In genomic region chr3:141876381-141876890, GRCh38 we compare ENCODE assay signal across 1 cellular context.
TF ChIP-seq lines count a peak whose summit lies in the region.

Gene ATP1B3, plus strand, starts transcription at chr3:141876643. Its CDS starts 159 bp downstream, at chr3:141876802.

TF ChIP-seq in K562, 482 proteins besides CTCF, POLR2A, EP300 and RAD21 (continued from another document):
- TF ChIP-seq ETS1 (conservative IDR thresholded peaks at IDR 0.05; ENCODE audit: control insufficient read depth, low read depth, low read length): peak; percentile 47; the same call in 1 of the 2 replicates
- no peak for TF ChIP-seq RNF2 (IDR thresholded peaks at IDR 0.05)
- TF ChIP-seq RBM22 (IDR thresholded peaks at IDR 0.05; ENCODE audit: low read depth, low read length, poor library complexity, severe bottlenecking): peak; percentile 38
- peak; percentile 83 for TF ChIP-seq VEZF1 (CRISPR knock-in tag; IDR thresholded peaks at IDR 0.05)
- TF ChIP-seq NELFE (IDR thresholded peaks at IDR 0.05; ENCODE audit: insufficient read depth, insufficient read length): peak; percentile 62
- TF ChIP-seq CCAR2 (IDR thresholded peaks at IDR 0.05; ENCODE audit: low read depth, low read length): no peak
- TF ChIP-seq BACH1 (tag; IDR thresholded peaks at IDR 0.05): no peak
- TF ChIP-seq CREBBP (IDR thresholded peaks at IDR 0.05; ENCODE audit: low read depth, low read length): no peak
- TF ChIP-seq CUX1 (CRISPR knock-in tag; IDR thresholded peaks at IDR 0.05): no peak
- peak; percentile 70 to 98; a peak in 3 of 4 replicates for TF ChIP-seq UBTF (IDR thresholded peaks at IDR 0.05; ENCODE audit: borderline replicate concordance in 1 of 2, low read depth in 2 of 2, low read length in 2 of 2)
- TF ChIP-seq SUPT5H (IDR thresholded peaks at IDR 0.05): peak; percentile 83
- peak; percentile 76 for TF ChIP-seq RBBP5 (IDR thresholded peaks at IDR 0.05; ENCODE audit: borderline replicate concordance, insufficient read depth, low read length, poor library complexity, severe bottlenecking)
- peak; percentile 10 for TF ChIP-seq RBM25 (IDR thresholded peaks at IDR 0.05; ENCODE audit: low read depth, low read length, severe bottlenecking)
- TF ChIP-seq MLLT1 (IDR thresholded peaks at IDR 0.05): peak in 1 of 2 experiments; percentile 70; a peak in 1 of 4 replicates
- peak; percentile 75 for TF ChIP-seq CCNT2 (IDR thresholded peaks at IDR 0.05; ENCODE audit: borderline replicate concordance, extremely low read depth, insufficient read length, low read depth, low read length)
- TF ChIP-seq SP1 (CRISPR knock-in tag; IDR thresholded peaks at IDR 0.05): no peak
- TF ChIP-seq FOXP4 (CRISPR knock-in tag; IDR thresholded peaks at IDR 0.05; ENCODE audit: borderline replicate concordance): peak; percentile 57; the same call in 1 of the 2 replicates
- TF ChIP-seq PHF20 (IDR thresholded peaks at IDR 0.05; ENCODE audit: partially characterized antibody): peak; percentile 13
- peak; percentile 83 for TF ChIP-seq CHD1 (IDR thresholded peaks at IDR 0.05; ENCODE audit: low read length)
